1 cellular context compared by ENCODE assay signal in the genomic region with DNA sequence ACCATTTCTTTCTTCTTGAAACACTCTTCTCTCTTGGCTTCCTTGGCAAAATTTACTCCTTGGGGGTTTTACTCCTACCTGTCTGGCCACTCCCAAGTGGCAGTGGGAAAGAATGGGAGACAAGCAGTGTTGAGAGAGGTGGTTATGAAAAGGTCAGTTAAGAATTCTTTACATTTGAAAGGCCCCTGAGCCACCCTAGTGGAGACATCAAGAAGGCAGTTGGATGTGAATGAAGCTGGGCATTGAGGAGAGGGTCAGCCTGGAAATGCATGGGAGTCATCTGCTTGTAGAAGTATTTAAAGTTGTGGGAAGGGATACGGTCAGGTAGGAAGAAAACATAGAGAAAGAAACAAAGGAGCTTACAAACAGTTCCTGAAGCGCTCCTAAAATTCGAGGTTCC.
TF ChIP-seq lines count a peak whose summit lies in the region.

No MANE protein-coding gene starts in this region.

TF ChIP-seq in H1, 55 proteins besides CTCF, POLR2A, EP300 and RAD21:
- TF ChIP-seq TAF7 (optimal IDR thresholded peaks at IDR 0.05; ENCODE audit: borderline replicate concordance, low read depth, low read length) = peak; percentile 52
- TF ChIP-seq YY1 (IDR thresholded peaks at IDR 0.05; ENCODE audit: low read depth, low read length) = 0 out of 2 replicates have a peak, but pooled peaks have one; percentile 61
- TF ChIP-seq SP1 (IDR thresholded peaks at IDR 0.05; ENCODE audit: low read depth, low read length) = 0 out of 2 replicates have a peak, but pooled peaks have one; percentile 20
- TF ChIP-seq, protein P1, sequence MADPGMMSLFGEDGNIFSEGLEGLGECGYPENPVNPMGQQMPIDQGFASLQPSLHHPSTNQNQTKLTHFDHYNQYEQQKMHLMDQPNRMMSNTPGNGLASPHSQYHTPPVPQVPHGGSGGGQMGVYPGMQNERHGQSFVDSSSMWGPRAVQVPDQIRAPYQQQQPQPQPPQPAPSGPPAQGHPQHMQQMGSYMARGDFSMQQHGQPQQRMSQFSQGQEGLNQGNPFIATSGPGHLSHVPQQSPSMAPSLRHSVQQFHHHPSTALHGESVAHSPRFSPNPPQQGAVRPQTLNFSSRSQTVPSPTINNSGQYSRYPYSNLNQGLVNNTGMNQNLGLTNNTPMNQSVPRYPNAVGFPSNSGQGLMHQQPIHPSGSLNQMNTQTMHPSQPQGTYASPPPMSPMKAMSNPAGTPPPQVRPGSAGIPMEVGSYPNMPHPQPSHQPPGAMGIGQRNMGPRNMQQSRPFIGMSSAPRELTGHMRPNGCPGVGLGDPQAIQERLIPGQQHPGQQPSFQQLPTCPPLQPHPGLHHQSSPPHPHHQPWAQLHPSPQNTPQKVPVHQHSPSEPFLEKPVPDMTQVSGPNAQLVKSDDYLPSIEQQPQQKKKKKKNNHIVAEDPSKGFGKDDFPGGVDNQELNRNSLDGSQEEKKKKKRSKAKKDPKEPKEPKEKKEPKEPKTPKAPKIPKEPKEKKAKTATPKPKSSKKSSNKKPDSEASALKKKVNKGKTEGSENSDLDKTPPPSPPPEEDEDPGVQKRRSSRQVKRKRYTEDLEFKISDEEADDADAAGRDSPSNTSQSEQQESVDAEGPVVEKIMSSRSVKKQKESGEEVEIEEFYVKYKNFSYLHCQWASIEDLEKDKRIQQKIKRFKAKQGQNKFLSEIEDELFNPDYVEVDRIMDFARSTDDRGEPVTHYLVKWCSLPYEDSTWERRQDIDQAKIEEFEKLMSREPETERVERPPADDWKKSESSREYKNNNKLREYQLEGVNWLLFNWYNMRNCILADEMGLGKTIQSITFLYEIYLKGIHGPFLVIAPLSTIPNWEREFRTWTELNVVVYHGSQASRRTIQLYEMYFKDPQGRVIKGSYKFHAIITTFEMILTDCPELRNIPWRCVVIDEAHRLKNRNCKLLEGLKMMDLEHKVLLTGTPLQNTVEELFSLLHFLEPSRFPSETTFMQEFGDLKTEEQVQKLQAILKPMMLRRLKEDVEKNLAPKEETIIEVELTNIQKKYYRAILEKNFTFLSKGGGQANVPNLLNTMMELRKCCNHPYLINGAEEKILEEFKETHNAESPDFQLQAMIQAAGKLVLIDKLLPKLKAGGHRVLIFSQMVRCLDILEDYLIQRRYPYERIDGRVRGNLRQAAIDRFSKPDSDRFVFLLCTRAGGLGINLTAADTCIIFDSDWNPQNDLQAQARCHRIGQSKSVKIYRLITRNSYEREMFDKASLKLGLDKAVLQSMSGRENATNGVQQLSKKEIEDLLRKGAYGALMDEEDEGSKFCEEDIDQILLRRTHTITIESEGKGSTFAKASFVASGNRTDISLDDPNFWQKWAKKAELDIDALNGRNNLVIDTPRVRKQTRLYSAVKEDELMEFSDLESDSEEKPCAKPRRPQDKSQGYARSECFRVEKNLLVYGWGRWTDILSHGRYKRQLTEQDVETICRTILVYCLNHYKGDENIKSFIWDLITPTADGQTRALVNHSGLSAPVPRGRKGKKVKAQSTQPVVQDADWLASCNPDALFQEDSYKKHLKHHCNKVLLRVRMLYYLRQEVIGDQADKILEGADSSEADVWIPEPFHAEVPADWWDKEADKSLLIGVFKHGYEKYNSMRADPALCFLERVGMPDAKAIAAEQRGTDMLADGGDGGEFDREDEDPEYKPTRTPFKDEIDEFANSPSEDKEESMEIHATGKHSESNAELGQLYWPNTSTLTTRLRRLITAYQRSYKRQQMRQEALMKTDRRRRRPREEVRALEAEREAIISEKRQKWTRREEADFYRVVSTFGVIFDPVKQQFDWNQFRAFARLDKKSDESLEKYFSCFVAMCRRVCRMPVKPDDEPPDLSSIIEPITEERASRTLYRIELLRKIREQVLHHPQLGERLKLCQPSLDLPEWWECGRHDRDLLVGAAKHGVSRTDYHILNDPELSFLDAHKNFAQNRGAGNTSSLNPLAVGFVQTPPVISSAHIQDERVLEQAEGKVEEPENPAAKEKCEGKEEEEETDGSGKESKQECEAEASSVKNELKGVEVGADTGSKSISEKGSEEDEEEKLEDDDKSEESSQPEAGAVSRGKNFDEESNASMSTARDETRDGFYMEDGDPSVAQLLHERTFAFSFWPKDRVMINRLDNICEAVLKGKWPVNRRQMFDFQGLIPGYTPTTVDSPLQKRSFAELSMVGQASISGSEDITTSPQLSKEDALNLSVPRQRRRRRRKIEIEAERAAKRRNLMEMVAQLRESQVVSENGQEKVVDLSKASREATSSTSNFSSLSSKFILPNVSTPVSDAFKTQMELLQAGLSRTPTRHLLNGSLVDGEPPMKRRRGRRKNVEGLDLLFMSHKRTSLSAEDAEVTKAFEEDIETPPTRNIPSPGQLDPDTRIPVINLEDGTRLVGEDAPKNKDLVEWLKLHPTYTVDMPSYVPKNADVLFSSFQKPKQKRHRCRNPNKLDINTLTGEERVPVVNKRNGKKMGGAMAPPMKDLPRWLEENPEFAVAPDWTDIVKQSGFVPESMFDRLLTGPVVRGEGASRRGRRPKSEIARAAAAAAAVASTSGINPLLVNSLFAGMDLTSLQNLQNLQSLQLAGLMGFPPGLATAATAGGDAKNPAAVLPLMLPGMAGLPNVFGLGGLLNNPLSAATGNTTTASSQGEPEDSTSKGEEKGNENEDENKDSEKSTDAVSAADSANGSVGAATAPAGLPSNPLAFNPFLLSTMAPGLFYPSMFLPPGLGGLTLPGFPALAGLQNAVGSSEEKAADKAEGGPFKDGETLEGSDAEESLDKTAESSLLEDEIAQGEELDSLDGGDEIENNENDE (IDR thresholded peaks at IDR 0.05; ENCODE audit: insufficient replicate concordance, low read length) = peak; percentile 35
- TF ChIP-seq ASH2L (IDR thresholded peaks at IDR 0.05; ENCODE audit: low read length) = peak; percentile 27
- TF ChIP-seq, protein P2, sequence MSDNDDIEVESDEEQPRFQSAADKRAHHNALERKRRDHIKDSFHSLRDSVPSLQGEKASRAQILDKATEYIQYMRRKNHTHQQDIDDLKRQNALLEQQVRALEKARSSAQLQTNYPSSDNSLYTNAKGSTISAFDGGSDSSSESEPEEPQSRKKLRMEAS (IDR thresholded peaks at IDR 0.05) = peak; percentile 15; the same call in 1 of the 2 replicates
- TF ChIP-seq FOSL1 (IDR thresholded peaks at IDR 0.05; ENCODE audit: insufficient read depth, low read depth, low read length) = no peak
- peak; percentile 67 for TF ChIP-seq NANOG (IDR thresholded peaks at IDR 0.05; ENCODE audit: insufficient read depth, low read depth, low read length, poor library complexity, severe bottlenecking)
- no peak for TF ChIP-seq POLR2AphosphoS5 (IDR thresholded peaks at IDR 0.05; ENCODE audit: low read depth, low read length)
- TF ChIP-seq HDAC2 (IDR thresholded peaks at IDR 0.05; ENCODE audit: borderline replicate concordance in 1 of 2, low read depth in 2 of 2, low read length in 2 of 2) = peak in 1 of 2 experiments; percentile 96; a peak in 2 of 4 replicates
- TF ChIP-seq TEAD4 (IDR thresholded peaks at IDR 0.05; ENCODE audit: low read depth, low read length) = 0 out of 2 replicates have a peak, but pooled peaks have one; percentile 15
- peak; percentile 35; the same call in 1 of the 2 replicates for TF ChIP-seq BACH1 (IDR thresholded peaks at IDR 0.05; ENCODE audit: low read length)
- no peak for TF ChIP-seq SIN3A (conservative IDR thresholded peaks at IDR 0.05 in 1 of 2, IDR thresholded peaks at IDR 0.05 in 1 of 2; ENCODE audit: low read depth in 1 of 2, low read length in 2 of 2)
- 0 out of 2 replicates have a peak, but pooled peaks have one; percentile 21 for TF ChIP-seq KDM1A (IDR thresholded peaks at IDR 0.05; ENCODE audit: borderline replicate concordance, low read length)
